17 cellular contexts compared by ENCODE assay signal in the genomic region with DNA sequence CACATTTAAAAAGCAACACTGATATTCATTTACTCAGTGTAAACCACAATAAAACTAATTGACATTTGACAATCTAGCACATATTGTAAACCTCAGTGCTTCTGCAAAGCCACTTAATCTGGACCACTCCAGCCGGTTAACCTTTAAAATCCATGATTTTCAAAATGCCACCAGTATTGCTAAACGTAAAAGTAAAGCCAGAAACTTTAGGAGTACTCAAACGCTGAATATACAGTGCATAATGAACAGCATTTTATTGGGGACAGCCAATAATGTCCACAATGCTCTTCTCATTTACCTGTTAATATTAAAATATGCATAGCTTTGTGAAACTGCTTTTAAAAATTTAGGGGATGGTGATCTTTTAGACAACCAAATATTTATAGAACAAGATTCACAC. TPM values are rescaled to one million over a fixed set of nuclear protein-coding genes. Genes with fewer than 3 reads are reported as not detected.
A peak's percentile ranks its signal among the peaks of the same experiment; 100 is the strongest.
DNase-seq lines count a peak whose midpoint lies in the region; ATAC-seq, FAIRE-seq and TF ChIP-seq lines count a peak whose summit lies in the region.
"Had no signal": no experiment of that assay in that cellular context is flagged by ENCODE, and none has a peak within 500 bp of the region (broad histone marks: within the 10 kb centered on the region; RNA-seq: fewer than 3 reads in every experiment).

No MANE protein-coding gene starts in this region.

- no peak for ATAC-seq in activated CD8-positive, alpha-beta T cell treated with anti-CD3 and anti-CD28 coated beads for 36 hours
- ATAC-seq in HepG2 = no peak
- ATAC-seq: left lobe of liver had no signal

- peak; percentile 4 for FAIRE-seq in HepG2 (lab: Jason Lieb, UNC)

- H3K9ac ChIP-seq in HepG2 (ENCODE audit: insufficient read depth, low read depth, low read length) = no peak overlapping the region

- in situ Hi-C loops in HepG2 (cut with HindIII; ENCODE audit: extremely low pct_ligation_motif_present, low pct_unique_long_range_greater_than_20kb) = loop anchor here (10.0 kb wide), 1 partner anchor 95 kb away; no protein-coding TSS in a partner anchor
- in situ Hi-C loops in transverse colon (cut with MboI; ENCODE audit: low pct_ligation_motif_present in 1 of 4, low pct_unique_long_range_greater_than_20kb in 1 of 4, low sequenced_read_pairs in 3 of 4) = loop anchor here in 2 of 4 donors (10.0 to 25.0 kb wide), 2 partner anchors 95 to 973 kb away; a partner anchor contains a TSS

- TF ChIP-seq EP300 in HepG2 (IDR thresholded peaks at IDR 0.05; ENCODE audit: low read depth in 2 of 2, low read length in 2 of 2) = no peak
- TF ChIP-seq EP300 in HepG2 (CRISPR knock-in tag; IDR thresholded peaks at IDR 0.05; ENCODE audit: borderline replicate concordance) = no peak
- no peak for TF ChIP-seq EP300 in transverse colon (IDR thresholded peaks at IDR 0.05; ENCODE audit: low read depth)

- no TSS peak for BruUV-seq in Caco-2 (replicated peaks; lab: Mats Ljungman, UMichigan)
- no TSS peak for BruUV-seq in HepG2 (replicated peaks; lab: Mats Ljungman, UMichigan)

- H3K4me1 ChIP-seq in Caco-2 (peaks cover 7% of the 10 kb centered on the region), HepG2 (ENCODE audit: insufficient read depth, low read length) (peaks cover 24% of the 10 kb centered on the region), transverse colon (peaks cover 23 to 37% (median 26%) of the 10 kb centered on the region in 4 donors), Peyer's patch (peaks cover 3 to 28% (median 15%) of the 10 kb centered on the region in 4 donors)

- no peak for TF ChIP-seq RAD21 in HepG2 (CRISPR knock-in tag; IDR thresholded peaks at IDR 0.05)

- H3K4me1 Mint-ChIP-seq in Caco-2 (ENCODE audit: low read depth, unreplicated experiment) = peaks cover 28% of the 10 kb centered on the region
- peaks cover 97% of the 10 kb centered on the region for H3K4me1 Mint-ChIP-seq in activated CD8-positive, alpha-beta T cell treated with anti-CD3 and anti-CD28 coated beads for 36 hours (ENCODE audit: low read depth)

- peaks cover 77% of the 10 kb centered on the region for H4K20me1 ChIP-seq in HepG2 (ENCODE audit: insufficient read depth, low read length)

- POLR2A ChIA-PET in Caco-2 (lab: Charles Lee) = interaction anchor here (0.5 to 0.7 kb wide), 2 partner anchors 96 to 1452 kb away, joined by 3 to 7 read pairs; no protein-coding TSS in a partner anchor
- POLR2A ChIA-PET in activated CD8-positive, alpha-beta T cell treated with anti-CD3 and anti-CD28 coated beads for 36 hours (lab: Charles Lee) = interaction anchor here (0.6 to 19.9 kb wide), 15 partner anchors 10 to 296 kb away, joined by 3 to 588 read pairs (median 23); a partner anchor contains a TSS
- POLR2A ChIA-PET in HepG2 (lab: Yijun Ruan, JAX) = interaction anchor here (1.9 to 3.4 kb wide), 3 partner anchors 9 to 34 kb away, joined by 8 to 40 read pairs (median 12); a partner anchor contains a TSS

- H2AFZ ChIP-seq in HepG2 (ENCODE audit: low read length) = no peak overlapping the region

- H3K36me3 ChIP-seq in Caco-2 (ENCODE audit: control insufficient read depth, insufficient read depth, low read length) = peaks cover 5% of the 10 kb centered on the region; the same call in 1 of the 2 replicates
- peaks cover 17 to 49% of the 10 kb centered on the region in 2 experiments for H3K36me3 ChIP-seq in HepG2 (replicated peaks in 1 of 2; ENCODE audit: control insufficient read depth in 1 of 2, insufficient read depth in 2 of 2, low read length in 2 of 2)
- H3K36me3 ChIP-seq in transverse colon = peaks cover 0 to 62% (median 29%) of the 10 kb centered on the region in 4 donors
- H3K36me3 ChIP-seq in Peyer's patch = peaks cover 0 to 69% (median 7%) of the 10 kb centered on the region in 3 donors

- 95% methylated on average over 3 of the region's 3 CpGs for WGBS in HepG2 (ENCODE audit: low lambda C conversion rate)
- WGBS in transverse colon (ENCODE audit: low coverage in 1 of 2), 2 donors = 62 to 80% methylated on average over 3 of the region's 3 CpGs

- peaks cover 100% of the 10 kb centered on the region for H3K36me3 Mint-ChIP-seq in Caco-2 (ENCODE audit: insufficient read depth, unreplicated experiment)
- peaks cover 94% of the 10 kb centered on the region for H3K36me3 Mint-ChIP-seq in activated CD8-positive, alpha-beta T cell treated with anti-CD3 and anti-CD28 coated beads for 36 hours (ENCODE audit: low read depth)

- CTCF ChIA-PET in Caco-2 (lab: Charles Lee) (no interaction called here), HepG2 (lab: Yijun Ruan, JAX; ENCODE audit: low intra/inter-chr PET ratio, low total read pairs) (no interaction called here)
- CTCF ChIA-PET in activated CD8-positive, alpha-beta T cell treated with anti-CD3 and anti-CD28 coated beads for 36 hours (lab: Charles Lee) = interaction anchor here (0.6 to 3.8 kb wide), 7 partner anchors 8 to 297 kb away, joined by 3 to 31 read pairs (median 7); no protein-coding TSS in a partner anchor

- DNase-seq in DMS53 (lab: John Stamatoyannopoulos, UW) (peak; percentile 45), DMS53 treated with DMSO at 0.1 percent for 48 hours (lab: John Stamatoyannopoulos, UW; ENCODE audit: unreplicated experiment) (no peak), Caco-2 (no peak), HepG2 (ENCODE audit: low spot score) (no peak), transverse colon (no peak), epidermal melanocyte (ENCODE audit: insufficient read length, low spot score) (no peak), Peyer's patch (no peak)
- no peak for DNase-seq in activated CD8-positive, alpha-beta T cell treated with anti-CD3 and anti-CD28 coated beads for 36 hours
- DNase-seq: 8988T; activated CD4-positive, alpha-beta T cell treated with anti-CD3 and anti-CD28 coated beads, Interleukin-2, amount 10 ng/mL, durations not matched to agents 24 days and 14 days; brain microvascular endothelial cell; colonic mucosa; MG63; NCI-H526 treated with DMSO at 0.1 percent for 48 hours; stimulated activated CD4-positive, alpha-beta T cell treated with anti-CD3 and anti-CD28 coated beads, Interleukin-4, amount 100 ng/mL, for 24 hours had no signal

- H3K9me3 ChIP-seq in Caco-2 = no peaks in the 10 kb centered on the region
- no peaks in the 10 kb centered on the region for H3K9me3 ChIP-seq in HepG2 (ENCODE audit: low read length)
- no peaks in the 10 kb centered on the region for H3K9me3 ChIP-seq in transverse colon
- H3K9me3 ChIP-seq in Peyer's patch = no peaks in the 10 kb centered on the region
- H3K9me3 ChIP-seq: colonic mucosa, MG63 had no signal

- TF ChIP-seq POLR2A in HepG2 (IDR thresholded peaks at IDR 0.05; ENCODE audit: insufficient read depth in 1 of 2, low read depth in 2 of 2, low read length in 2 of 2) = no peak
- no peak for TF ChIP-seq POLR2A in transverse colon (IDR thresholded peaks at IDR 0.05)
- no peak for TF ChIP-seq POLR2A in Peyer's patch (IDR thresholded peaks at IDR 0.05)

- no peak overlapping the region for H3K4me2 ChIP-seq in HepG2 (ENCODE audit: low read depth, low read length)

- H3K27me3 Mint-ChIP-seq in Caco-2 (ENCODE audit: insufficient read depth, unreplicated experiment) = no peaks in the 10 kb centered on the region
- no peaks in the 10 kb centered on the region for H3K27me3 Mint-ChIP-seq in activated CD8-positive, alpha-beta T cell treated with anti-CD3 and anti-CD28 coated beads for 36 hours
- H3K27me3 Mint-ChIP-seq: activated CD4-positive, alpha-beta T cell treated with anti-CD3 and anti-CD28 coated beads, Interleukin-2, amount 10 ng/mL, durations not matched to agents 24 days and 14 days; B cell had no signal

- H3K79me2 ChIP-seq in HepG2 (ENCODE audit: insufficient read depth, low read length) = peaks cover 19% of the 10 kb centered on the region

- TF ChIP-seq CTCF in Caco-2 (IDR thresholded peaks at IDR 0.05; ENCODE audit: insufficient read depth in 1 of 2, low read depth in 1 of 2, low read length in 1 of 2, severe bottlenecking in 1 of 2, unreplicated experiment in 1 of 2) (no peak), HepG2 (CRISPR knock-in tag; IDR thresholded peaks at IDR 0.05) (no peak), transverse colon (IDR thresholded peaks at IDR 0.05) (no peak), Peyer's patch (IDR thresholded peaks at IDR 0.05) (no peak)
- no peak for TF ChIP-seq CTCF in activated CD8-positive, alpha-beta T cell treated with anti-CD3 and anti-CD28 coated beads for 36 hours (IDR thresholded peaks at IDR 0.05)

- intact Hi-C loops in Caco-2 (cut with micrococcal nuclease; ENCODE audit: unreplicated experiment) = loop anchor here (2.0 to 10.0 kb wide), 3 partner anchors 99 to 297 kb away; no protein-coding TSS in a partner anchor
- intact Hi-C loops in activated CD8-positive, alpha-beta T cell treated with anti-CD3 and anti-CD28 coated beads for 36 hours (cut with micrococcal nuclease) = loop anchor here (5.0 to 10.0 kb wide), 2 partner anchors 97 to 295 kb away; no protein-coding TSS in a partner anchor
- intact Hi-C loops in HepG2 (cut with micrococcal nuclease; ENCODE audit: unreplicated experiment) = no loop called here
- intact Hi-C loops in transverse colon (cut with DNase I; ENCODE audit: low total_unique reads) = no loop called here

- peak overlapping the region; percentile 15 for H3K27ac Mint-ChIP-seq in Caco-2 (ENCODE audit: unreplicated experiment)
- peak overlapping the region; percentile 85 for H3K27ac Mint-ChIP-seq in activated CD8-positive, alpha-beta T cell treated with anti-CD3 and anti-CD28 coated beads for 36 hours

- no peak overlapping the region for H3K4me3 Mint-ChIP-seq in Caco-2 (ENCODE audit: unreplicated experiment)
- no peak overlapping the region for H3K4me3 Mint-ChIP-seq in activated CD8-positive, alpha-beta T cell treated with anti-CD3 and anti-CD28 coated beads for 36 hours
- H3K4me3 Mint-ChIP-seq: activated CD4-positive, alpha-beta T cell treated with anti-CD3 and anti-CD28 coated beads, Interleukin-2, amount 10 ng/mL, durations not matched to agents 24 days and 14 days; B cell had no signal

- no peaks in the 10 kb centered on the region for H3K27me3 ChIP-seq in Caco-2 (replicated peaks; ENCODE audit: control insufficient read depth, insufficient read depth, low read length)
- no peaks in the 10 kb centered on the region for H3K27me3 ChIP-seq in HepG2 (ENCODE audit: control insufficient read depth in 1 of 2, insufficient read depth in 2 of 2, low read length in 2 of 2)
- H3K27me3 ChIP-seq in transverse colon = no peaks in the 10 kb centered on the region
- H3K27me3 ChIP-seq in Peyer's patch = no peaks in the 10 kb centered on the region
- H3K27me3 ChIP-seq: brain microvascular endothelial cell, colonic mucosa, MG63 had no signal

- H3K4me3 ChIP-seq in Caco-2 (ENCODE audit: low read depth, low read length) (no peak overlapping the region), HepG2 (replicated peaks in 1 of 3; ENCODE audit: insufficient read depth in 1 of 3, low read depth in 2 of 3, low read length in 3 of 3) (no peak overlapping the region), transverse colon (no peak overlapping the region), Peyer's patch (no peak overlapping the region)
- H3K4me3 ChIP-seq: colonic mucosa, MG63 had no signal

- H3K9me3 Mint-ChIP-seq in Caco-2 (ENCODE audit: unreplicated experiment) = no peaks in the 10 kb centered on the region
- H3K9me3 Mint-ChIP-seq in activated CD8-positive, alpha-beta T cell treated with anti-CD3 and anti-CD28 coated beads for 36 hours = no peaks in the 10 kb centered on the region
- H3K9me3 Mint-ChIP-seq: activated CD4-positive, alpha-beta T cell treated with anti-CD3 and anti-CD28 coated beads, Interleukin-2, amount 10 ng/mL, durations not matched to agents 24 days and 14 days had no signal

- H3K27ac ChIP-seq in HepG2 (ENCODE audit: extremely low read length, insufficient read depth, low read length) (no peak overlapping the region), transverse colon (no peak overlapping the region), Peyer's patch (no peak overlapping the region)
- H3K27ac ChIP-seq: brain microvascular endothelial cell, colonic mucosa had no signal

RNA-seq across cellular contexts. Expression of a gene that starts 10.8 kb away (rescaled TPM):
- total RNA-seq in Caco-2 (2022) = 799 and 839 TPM in 2 replicates
- 100 to 1,000 TPM; 871 to 893 TPM for total RNA-seq in activated CD8-positive, alpha-beta T cell treated with anti-CD3 and anti-CD28 coated beads for 36 hours
- 412 and 636 TPM in 2 replicates for total RNA-seq in HepG2 (2016; rRNA removed; fragmentation: Illumina TruSeq; extraction: Trizol)
- 31.5 and 36.0 TPM in 2 replicates for total RNA-seq in HepG2 (2016; cell fraction: cytosol; rRNA removed; fragmentation: Illumina TruSeq; extraction: Trizol; ENCODE audit: low read depth)
- total RNA-seq in HepG2 (2016; cell fraction: insoluble cytoplasmic fraction; rRNA removed; fragmentation: Illumina TruSeq; extraction: Trizol) = 434 and 632 TPM in 2 replicates
- 69.3 and 71.5 TPM in 2 replicates for total RNA-seq in HepG2 (2016; cell fraction: membrane; rRNA removed; fragmentation: Illumina TruSeq; extraction: Trizol)
- total RNA-seq in HepG2 (2016; cell fraction: nucleus; rRNA removed; fragmentation: Illumina TruSeq; extraction: Trizol) = 305 and 307 TPM in 2 replicates
- 144 and 193 TPM in 2 replicates for polyA plus RNA-seq in HepG2 (2011; rRNA removed)
- 105 and 119 TPM in 2 replicates for polyA plus RNA-seq in HepG2 (2011; cell fraction: cytosol; rRNA removed)
- 173 and 254 TPM in 2 replicates for polyA plus RNA-seq in HepG2 (2011; cell fraction: nucleus; rRNA removed)
- polyA plus RNA-seq in HepG2 (2012) = 348 and 727 TPM in 2 replicates
- 50.3 and 54.5 TPM in 2 replicates for polyA plus RNA-seq in HepG2 (2016; cell fraction: cytosol; fragmentation: Illumina TruSeq; extraction: Trizol; ENCODE audit: low read depth)
- polyA plus RNA-seq in HepG2 (2016; cell fraction: insoluble cytoplasmic fraction; fragmentation: Illumina TruSeq; extraction: Trizol; ENCODE audit: low read depth) = 1,958 and 2,163 TPM in 2 replicates
- polyA plus RNA-seq in HepG2 (2016; cell fraction: membrane; fragmentation: Illumina TruSeq; extraction: Trizol; ENCODE audit: low read depth) = 95.2 and 104 TPM in 2 replicates
- polyA plus RNA-seq in HepG2 (2016; cell fraction: nucleus; fragmentation: Illumina TruSeq; extraction: Trizol; ENCODE audit: insufficient read depth, low read depth) = 1,155 and 1,186 TPM in 2 replicates
- polyA minus RNA-seq in HepG2 (2011; rRNA and poly(A)+ RNA removed; ENCODE audit: low replicate concordance) = 47.8 and 128 TPM in 2 replicates
- 103 and 153 TPM in 2 replicates for polyA minus RNA-seq in HepG2 (2011; cell fraction: cytosol; rRNA and poly(A)+ RNA removed)
- polyA minus RNA-seq in HepG2 (2011; cell fraction: nucleus; rRNA and poly(A)+ RNA removed) = 372 and 389 TPM in 2 replicates
- total RNA-seq in transverse colon = 100 to 1,000 TPM; 123 to 362 (median 208) TPM
- 100 to 1,000 TPM; 184 to 526 (median 228) TPM for total RNA-seq in Peyer's patch

RNA-seq across cellular contexts. Expression of a gene that starts 11.8 kb away (rescaled TPM):
- total RNA-seq in Caco-2 (2022) (215 and 226 TPM in 2 replicates), HepG2 (2016; rRNA removed; fragmentation: Illumina TruSeq; extraction: Trizol) (249 and 355 TPM in 2 replicates), transverse colon (100 to 1,000 TPM in 1 of 4 donors, 10 to 100 TPM in 3; 48.2 to 107 (median 60.3) TPM), Peyer's patch (100 to 1,000 TPM in 1 of 4 donors, 10 to 100 TPM in 3; 53.9 to 112 (median 68.6) TPM)
- 100 to 1,000 TPM; 313 to 320 TPM for total RNA-seq in activated CD8-positive, alpha-beta T cell treated with anti-CD3 and anti-CD28 coated beads for 36 hours
- 79.1 and 86.5 TPM in 2 replicates for total RNA-seq in HepG2 (2016; cell fraction: cytosol; rRNA removed; fragmentation: Illumina TruSeq; extraction: Trizol; ENCODE audit: low read depth)
- total RNA-seq in HepG2 (2016; cell fraction: insoluble cytoplasmic fraction; rRNA removed; fragmentation: Illumina TruSeq; extraction: Trizol) = 257 and 354 TPM in 2 replicates
- total RNA-seq in HepG2 (2016; cell fraction: membrane; rRNA removed; fragmentation: Illumina TruSeq; extraction: Trizol) = 129 and 141 TPM in 2 replicates
- 151 and 169 TPM in 2 replicates for total RNA-seq in HepG2 (2016; cell fraction: nucleus; rRNA removed; fragmentation: Illumina TruSeq; extraction: Trizol)
- polyA plus RNA-seq in HepG2 (2011; rRNA removed) = 36.3 and 53.9 TPM in 2 replicates
- 17.4 and 18.2 TPM in 2 replicates for polyA plus RNA-seq in HepG2 (2011; cell fraction: cytosol; rRNA removed)
- polyA plus RNA-seq in HepG2 (2011; cell fraction: nucleus; rRNA removed) = 60.4 and 70.5 TPM in 2 replicates
- polyA plus RNA-seq in HepG2 (2012) = 123 and 165 TPM in 2 replicates
- 76.0 and 83.8 TPM in 2 replicates for polyA plus RNA-seq in HepG2 (2016; cell fraction: cytosol; fragmentation: Illumina TruSeq; extraction: Trizol; ENCODE audit: low read depth)
- polyA plus RNA-seq in HepG2 (2016; cell fraction: insoluble cytoplasmic fraction; fragmentation: Illumina TruSeq; extraction: Trizol; ENCODE audit: low read depth) = 424 and 453 TPM in 2 replicates
- polyA plus RNA-seq in HepG2 (2016; cell fraction: membrane; fragmentation: Illumina TruSeq; extraction: Trizol; ENCODE audit: low read depth) = 117 TPM in 2 replicates
- polyA plus RNA-seq in HepG2 (2016; cell fraction: nucleus; fragmentation: Illumina TruSeq; extraction: Trizol; ENCODE audit: insufficient read depth, low read depth) = 228 and 229 TPM in 2 replicates
- 10.5 and 24.1 TPM in 2 replicates for polyA minus RNA-seq in HepG2 (2011; rRNA and poly(A)+ RNA removed; ENCODE audit: low replicate concordance)
- polyA minus RNA-seq in HepG2 (2011; cell fraction: cytosol; rRNA and poly(A)+ RNA removed) = 15.5 and 20.0 TPM in 2 replicates
- polyA minus RNA-seq in HepG2 (2011; cell fraction: nucleus; rRNA and poly(A)+ RNA removed) = 110 and 122 TPM in 2 replicates

RNA-seq across cellular contexts. Expression of a gene that starts 37.7 kb away (rescaled TPM):
- total RNA-seq in Caco-2 (2022) (38.4 and 39.2 TPM in 2 replicates), HepG2 (2016; rRNA removed; fragmentation: Illumina TruSeq; extraction: Trizol) (8.8 and 19.4 TPM in 2 replicates), transverse colon (10 to 100 TPM in 1 of 4 donors, 1 to 10 TPM in 3; 1.4 to 11.4 (median 6.6) TPM), Peyer's patch (10 to 100 TPM in 1 of 4 donors, 1 to 10 TPM in 3; 5.3 to 10.5 (median 6.6) TPM)
- total RNA-seq in activated CD8-positive, alpha-beta T cell treated with anti-CD3 and anti-CD28 coated beads for 36 hours = 10 to 100 TPM; 21.5 to 22.6 TPM
- total RNA-seq in HepG2 (2016; cell fraction: cytosol; rRNA removed; fragmentation: Illumina TruSeq; extraction: Trizol; ENCODE audit: low read depth) = 0.53 and 1.2 TPM in 2 replicates
- 9.2 and 13.8 TPM in 2 replicates for total RNA-seq in HepG2 (2016; cell fraction: insoluble cytoplasmic fraction; rRNA removed; fragmentation: Illumina TruSeq; extraction: Trizol)
- 2.0 and 3.5 TPM in 2 replicates for total RNA-seq in HepG2 (2016; cell fraction: membrane; rRNA removed; fragmentation: Illumina TruSeq; extraction: Trizol)
- 13.7 and 26.6 TPM in 2 replicates for total RNA-seq in HepG2 (2016; cell fraction: nucleus; rRNA removed; fragmentation: Illumina TruSeq; extraction: Trizol)
- 8.9 and 11.4 TPM in 2 replicates for polyA plus RNA-seq in HepG2 (2011; rRNA removed)
- 4.1 and 7.8 TPM in 2 replicates for polyA plus RNA-seq in HepG2 (2011; cell fraction: cytosol; rRNA removed)
- 1.6 and 2.1 TPM in 2 replicates for polyA plus RNA-seq in HepG2 (2011; cell fraction: nucleus; rRNA removed)
- polyA plus RNA-seq in HepG2 (2012) = 10.7 and 12.2 TPM in 2 replicates
- 0.64 and 0.67 TPM in 2 replicates for polyA plus RNA-seq in HepG2 (2016; cell fraction: cytosol; fragmentation: Illumina TruSeq; extraction: Trizol; ENCODE audit: low read depth)
- 8.0 and 8.2 TPM in 2 replicates for polyA plus RNA-seq in HepG2 (2016; cell fraction: insoluble cytoplasmic fraction; fragmentation: Illumina TruSeq; extraction: Trizol; ENCODE audit: low read depth)
- 1.1 and 1.3 TPM in 2 replicates for polyA plus RNA-seq in HepG2 (2016; cell fraction: membrane; fragmentation: Illumina TruSeq; extraction: Trizol; ENCODE audit: low read depth)
- polyA plus RNA-seq in HepG2 (2016; cell fraction: nucleus; fragmentation: Illumina TruSeq; extraction: Trizol; ENCODE audit: insufficient read depth, low read depth) = 19.6 and 24.6 TPM in 2 replicates
- polyA minus RNA-seq in HepG2 (2011; rRNA and poly(A)+ RNA removed; ENCODE audit: low replicate concordance) = 0.07 and 5.9 TPM in 2 replicates
- polyA minus RNA-seq in HepG2 (2011; cell fraction: cytosol; rRNA and poly(A)+ RNA removed) = 7.8 and 8.8 TPM in 2 replicates
- 3.7 and 7.1 TPM in 2 replicates for polyA minus RNA-seq in HepG2 (2011; cell fraction: nucleus; rRNA and poly(A)+ RNA removed)

Comparison
In these comparisons a context has a peak if more than half of its experiments do, and no peak if none do; other contexts are left out.
1. intact Hi-C loops: an anchor here in Caco-2 (2.0 to 10.0 kb wide) and activated CD8-positive, alpha-beta T cell treated with anti-CD3 and anti-CD28 coated beads for 36 hours (5.0 to 10.0 kb wide); none called in HepG2 and transverse colon.